ENCODE assay signal across 16 cellular contexts in the genomic region with DNA sequence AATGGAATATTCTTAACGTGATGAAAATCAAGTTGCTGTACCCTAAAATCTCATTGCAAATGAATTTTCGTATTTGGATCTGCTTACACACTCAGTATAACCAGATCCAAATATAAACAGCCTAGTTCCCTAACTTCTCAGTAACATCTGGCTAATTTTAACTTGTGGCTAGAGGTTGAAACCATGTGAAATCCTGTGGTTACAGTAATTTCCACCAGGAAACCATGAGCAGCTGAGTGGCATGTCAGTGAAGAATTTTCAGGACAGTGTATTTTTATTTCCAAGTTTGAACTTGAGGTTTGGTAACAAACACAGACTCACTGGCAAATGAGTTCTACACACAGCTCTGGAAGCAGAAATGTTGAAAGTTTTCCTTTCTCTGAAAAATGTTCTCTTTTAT.
A peak's percentile ranks its signal among the peaks of the same experiment; 100 is the strongest.
DNase-seq lines count a peak whose midpoint lies in the region; ATAC-seq and TF ChIP-seq lines count a peak whose summit lies in the region.
"Had no signal": no experiment of that assay in that cellular context is flagged by ENCODE, and none has a peak within 500 bp of the region (broad histone marks: within the 10 kb centered on the region; RNA-seq: fewer than 3 reads in every experiment).

No MANE protein-coding gene starts in this region.

- TF ChIP-seq CTCF in fibroblast of mammary gland (conservative IDR thresholded peaks at IDR 0.05; ENCODE audit: control insufficient read depth, insufficient read depth, low read depth, low read length), result no peak

- no peak for ATAC-seq in GM18519 (IDR thresholded peaks at IDR 0.05; ENCODE audit: low FRiP score, unreplicated experiment)
- no peak for ATAC-seq in HG03280 (IDR thresholded peaks at IDR 0.05; ENCODE audit: unreplicated experiment)
- ATAC-seq in GM18909 (IDR thresholded peaks at IDR 0.05; ENCODE audit: poor library complexity, unreplicated experiment), result no peak
- ATAC-seq: activated CD8-positive, alpha-beta T cell treated with anti-CD3 and anti-CD28 coated beads for 36 hours; foreskin keratinocyte had no signal

- no peak overlapping the region for H3K4me3 ChIP-seq in fibroblast of mammary gland (ENCODE audit: control insufficient read depth, low read depth, low read length)

- DNase-seq in SIG-M5 treated with dmso at 0.1 percent for 504 hours (lab: John Stamatoyannopoulos, UW; ENCODE audit: unreplicated experiment) (peak; percentile 70), SIG-M5 (lab: John Stamatoyannopoulos, UW) (no peak), NOMO-1 treated with DMSO at 0.1 percent for 48 hours (lab: John Stamatoyannopoulos, UW; ENCODE audit: unreplicated experiment) (peak; percentile 87), fibroblast of mammary gland (ENCODE audit: low read depth) (peak; percentile 1), NCI-H526 (lab: John Stamatoyannopoulos, UW) (no peak)
- DNase-seq: activated CD8-positive, alpha-beta T cell treated with anti-CD3 and anti-CD28 coated beads for 36 hours; DMS79 treated with DMSO at 0.1 percent for 48 hours; foreskin keratinocyte; Karpas-422; NCI-H2029; NCI-H748 treated with DMSO at 0.1 percent for 48 hours; RPMI8226; T-helper 1 cell had no signal

Comparison
In these comparisons a context has a peak if more than half of its experiments do, and no peak if none do; other contexts are left out.
1. DNase-seq: peak in SIG-M5 treated with dmso at 0.1 percent for 504 hours (single experiment), NOMO-1 treated with DMSO at 0.1 percent for 48 hours (single experiment) and fibroblast of mammary gland (single experiment); none in SIG-M5 (single experiment) and NCI-H526 (0 of 2).